Comparison of ENCODE assay signal across 14 cellular contexts in genomic region chr19:53558404-53558803, GRCh38. TPM values are rescaled to one million over a fixed set of nuclear protein-coding genes. Genes with fewer than 3 reads are reported as not detected.
DNase-seq lines count a peak whose midpoint lies in the region; ATAC-seq and TF ChIP-seq lines count a peak whose summit lies in the region.
"Had no signal": no experiment of that assay in that cellular context is flagged by ENCODE, and none has a peak within 500 bp of the region (broad histone marks: within the 10 kb centered on the region; RNA-seq: fewer than 3 reads in every experiment).

No MANE protein-coding gene starts in this region.

- TF ChIP-seq CTCF in GM23338 (conservative IDR thresholded peaks at IDR 0.05; ENCODE audit: low read depth in 2 of 2) (no peak), fibroblast of mammary gland (conservative IDR thresholded peaks at IDR 0.05; ENCODE audit: control insufficient read depth, insufficient read depth, low read depth, low read length) (no peak), chondrocyte (IDR thresholded peaks at IDR 0.05) (no peak)

- peaks cover 40% of the 10 kb centered on the region for H3K36me3 ChIP-seq in GM23338 (ENCODE audit: insufficient read depth)

- peak overlapping the region; percentile 30 for H3K27ac Mint-ChIP-seq in activated T-cell treated with anti-CD3 and anti-CD28 coated beads, Interleukin-2, amount 50 U/mL, for 24 hours
- H3K27ac Mint-ChIP-seq in activated T-cell treated with anti-CD3 and anti-CD28 coated beads, Interleukin-2, amount 50 U/mL, for 72 hours = no peak overlapping the region
- H3K27ac Mint-ChIP-seq in GM23338 (no peak overlapping the region), chondrocyte (ENCODE audit: unreplicated experiment) (no peak overlapping the region)
- H3K27ac Mint-ChIP-seq in naive thymus-derived CD8-positive, alpha-beta T cell = peak overlapping the region in 7 of 10 donors; percentile 1 to 100 (median 63)

- DNase-seq in activated T-cell treated with anti-CD3 and anti-CD28 coated beads, Interleukin-2, amount 50 U/mL, for 24 hours = no peak
- no peak for DNase-seq in activated T-cell treated with anti-CD3 and anti-CD28 coated beads, Interleukin-2, amount 50 U/mL, for 72 hours
- no peak for DNase-seq in GM23338 (ENCODE audit: low spot score)
- DNase-seq in fibroblast of mammary gland (ENCODE audit: low read depth) = peak; percentile 33
- peak in 1 of 10 donors; percentile 48 for DNase-seq in naive thymus-derived CD8-positive, alpha-beta T cell
- DNase-seq in chondrocyte (ENCODE audit: low spot score) = no peak
- DNase-seq in 8988T = no peak
- DNase-seq: C1 segment of cervical spinal cord, DMS53, GM23248, H7 had no signal

- H4K20me1 ChIP-seq in GM23338 (replicated peaks; ENCODE audit: insufficient read depth) = no peaks in the 10 kb centered on the region

- H3K4me3 ChIP-seq in GM23338 (no peak overlapping the region), fibroblast of mammary gland (ENCODE audit: control insufficient read depth, low read depth, low read length) (no peak overlapping the region)
- H3K4me3 ChIP-seq: GM23248 had no signal

- peaks cover 5% of the 10 kb centered on the region for H3K9me3 Mint-ChIP-seq in activated T-cell treated with anti-CD3 and anti-CD28 coated beads, Interleukin-2, amount 50 U/mL, for 24 hours
- H3K9me3 Mint-ChIP-seq in activated T-cell treated with anti-CD3 and anti-CD28 coated beads, Interleukin-2, amount 50 U/mL, for 72 hours = peaks cover 7 to 9% of the 10 kb centered on the region in 2 donors
- peaks cover 19% of the 10 kb centered on the region for H3K9me3 Mint-ChIP-seq in GM23338
- peaks cover 0 to 26% (median 2%) of the 10 kb centered on the region in 9 donors for H3K9me3 Mint-ChIP-seq in naive thymus-derived CD8-positive, alpha-beta T cell
- no peaks in the 10 kb centered on the region for H3K9me3 Mint-ChIP-seq in chondrocyte (ENCODE audit: low read depth)

- H3K27me3 Mint-ChIP-seq in activated T-cell treated with anti-CD3 and anti-CD28 coated beads, Interleukin-2, amount 50 U/mL, for 24 hours = no peaks in the 10 kb centered on the region
- H3K27me3 Mint-ChIP-seq in activated T-cell treated with anti-CD3 and anti-CD28 coated beads, Interleukin-2, amount 50 U/mL, for 72 hours (ENCODE audit: low read depth) = no peaks in the 10 kb centered on the region
- H3K27me3 Mint-ChIP-seq in GM23338 (ENCODE audit: insufficient read depth, low read depth, poor library complexity) = peaks cover 8% of the 10 kb centered on the region
- H3K27me3 Mint-ChIP-seq in naive thymus-derived CD8-positive, alpha-beta T cell = no peaks in the 10 kb centered on the region
- no peaks in the 10 kb centered on the region for H3K27me3 Mint-ChIP-seq in chondrocyte (ENCODE audit: low read depth)
- H3K27me3 Mint-ChIP-seq: B cell had no signal

- no peak overlapping the region for H2AFZ ChIP-seq in GM23338
- H2AFZ ChIP-seq: GM23248 had no signal

- POLR2A ChIA-PET in naive thymus-derived CD8-positive, alpha-beta T cell (lab: Charles Lee) = no interaction called here

- no peak overlapping the region for H3K4me3 Mint-ChIP-seq in activated T-cell treated with anti-CD3 and anti-CD28 coated beads, Interleukin-2, amount 50 U/mL, for 24 hours
- H3K4me3 Mint-ChIP-seq in activated T-cell treated with anti-CD3 and anti-CD28 coated beads, Interleukin-2, amount 50 U/mL, for 72 hours = no peak overlapping the region
- H3K4me3 Mint-ChIP-seq in GM23338 (no peak overlapping the region), chondrocyte (ENCODE audit: unreplicated experiment) (no peak overlapping the region)
- peak overlapping the region in 3 of 10 donors; percentile 20 to 67 (median 62) for H3K4me3 Mint-ChIP-seq in naive thymus-derived CD8-positive, alpha-beta T cell
- H3K4me3 Mint-ChIP-seq: B cell had no signal

- no peaks in the 10 kb centered on the region for H3K79me2 ChIP-seq in GM23338 (replicated peaks; ENCODE audit: insufficient read depth)

- peaks cover 15% of the 10 kb centered on the region for H3K4me1 Mint-ChIP-seq in activated T-cell treated with anti-CD3 and anti-CD28 coated beads, Interleukin-2, amount 50 U/mL, for 24 hours (ENCODE audit: low read depth)
- peaks cover 3% of the 10 kb centered on the region for H3K4me1 Mint-ChIP-seq in activated T-cell treated with anti-CD3 and anti-CD28 coated beads, Interleukin-2, amount 50 U/mL, for 72 hours (ENCODE audit: low read depth)
- peaks cover 4% of the 10 kb centered on the region; the same call in 1 of the 3 replicates for H3K4me1 Mint-ChIP-seq in GM23338
- peaks cover 11 to 17% (median 16%) of the 10 kb centered on the region in 4 donors for H3K4me1 Mint-ChIP-seq in naive thymus-derived CD8-positive, alpha-beta T cell
- H3K4me1 Mint-ChIP-seq in chondrocyte (ENCODE audit: low read depth) = no peaks in the 10 kb centered on the region

- peaks cover 2% of the 10 kb centered on the region; the same call in 1 of the 2 replicates for H3K4me1 ChIP-seq in GM23338 (ENCODE audit: insufficient read depth)

- H3K9me2 ChIP-seq in GM23338 (ENCODE audit: insufficient read depth) = no peaks in the 10 kb centered on the region; the same call in 1 of the 2 replicates

- peaks cover 89% of the 10 kb centered on the region for H3K36me3 Mint-ChIP-seq in activated T-cell treated with anti-CD3 and anti-CD28 coated beads, Interleukin-2, amount 50 U/mL, for 24 hours (ENCODE audit: low read depth)
- peaks cover 28 to 40% of the 10 kb centered on the region in 2 donors for H3K36me3 Mint-ChIP-seq in activated T-cell treated with anti-CD3 and anti-CD28 coated beads, Interleukin-2, amount 50 U/mL, for 72 hours (ENCODE audit: insufficient read depth in 2 of 2)
- H3K36me3 Mint-ChIP-seq in GM23338 (ENCODE audit: low read depth) (peaks cover 57% of the 10 kb centered on the region), chondrocyte (ENCODE audit: low read depth) (peaks cover 4% of the 10 kb centered on the region)
- peaks cover 5 to 75% (median 57%) of the 10 kb centered on the region in 3 donors for H3K36me3 Mint-ChIP-seq in naive thymus-derived CD8-positive, alpha-beta T cell

- ATAC-seq in activated T-cell treated with anti-CD3 and anti-CD28 coated beads, Interleukin-2, amount 50 U/mL, for 72 hours (replicated peaks in 1 of 2) = no peak
- no peak for ATAC-seq in GM23338
- ATAC-seq in naive thymus-derived CD8-positive, alpha-beta T cell = no peak
- no peak for ATAC-seq in HG03280 (IDR thresholded peaks at IDR 0.05; ENCODE audit: unreplicated experiment)
- ATAC-seq: HepG2 had no signal

- H3F3A ChIP-seq in GM23338 (replicated peaks; ENCODE audit: low read depth) = peaks cover 30% of the 10 kb centered on the region

- H3K27me3 ChIP-seq in GM23338 (ENCODE audit: insufficient read depth) = no peaks in the 10 kb centered on the region

- no peak overlapping the region for H3K4me2 ChIP-seq in GM23338

- H3K27ac ChIP-seq in GM23338 (ENCODE audit: low read depth) = peak overlapping the region; percentile 45; the same call in 1 of the 2 replicates
- H3K27ac ChIP-seq: GM23248 had no signal

RNA-seq across cellular contexts. Expression of gene ZNF331, which starts 20.5 kb away (rescaled TPM):
- 10 to 100 TPM; 63.7 to 71.4 TPM for total RNA-seq in activated T-cell treated with anti-CD3 and anti-CD28 coated beads, Interleukin-2, amount 50 U/mL, for 72 hours
- 33.7 and 36.2 TPM in 2 replicates for total RNA-seq in GM23338 (2014; rRNA removed; shearing (Covaris generic))
- 32.7 and 46.5 TPM in 2 replicates for polyA plus RNA-seq in GM23338 (2016; fragmentation: Nextera tagmentation; extraction: Ambion mirVana)
- total RNA-seq in naive thymus-derived CD8-positive, alpha-beta T cell = 10 to 100 TPM; 52.4 to 60.9 TPM
- 10 to 100 TPM; 31.1 to 35.2 (median 31.2) TPM for polyA plus RNA-seq in naive thymus-derived CD8-positive, alpha-beta T cell
- 7.9 to 9.1 TPM (median 7.9 TPM) in 3 replicates for total RNA-seq in chondrocyte

Comparison
In these comparisons a context has a peak if more than half of its experiments do, and no peak if none do; other contexts are left out.
1. H3K27ac Mint-ChIP-seq: peak in activated T-cell treated with anti-CD3 and anti-CD28 coated beads, Interleukin-2, amount 50 U/mL, for 24 hours (single experiment) and naive thymus-derived CD8-positive, alpha-beta T cell (7 of 10); none in activated T-cell treated with anti-CD3 and anti-CD28 coated beads, Interleukin-2, amount 50 U/mL, for 72 hours (single experiment), GM23338 (single experiment) and chondrocyte (single experiment).